In the genomic region with DNA sequence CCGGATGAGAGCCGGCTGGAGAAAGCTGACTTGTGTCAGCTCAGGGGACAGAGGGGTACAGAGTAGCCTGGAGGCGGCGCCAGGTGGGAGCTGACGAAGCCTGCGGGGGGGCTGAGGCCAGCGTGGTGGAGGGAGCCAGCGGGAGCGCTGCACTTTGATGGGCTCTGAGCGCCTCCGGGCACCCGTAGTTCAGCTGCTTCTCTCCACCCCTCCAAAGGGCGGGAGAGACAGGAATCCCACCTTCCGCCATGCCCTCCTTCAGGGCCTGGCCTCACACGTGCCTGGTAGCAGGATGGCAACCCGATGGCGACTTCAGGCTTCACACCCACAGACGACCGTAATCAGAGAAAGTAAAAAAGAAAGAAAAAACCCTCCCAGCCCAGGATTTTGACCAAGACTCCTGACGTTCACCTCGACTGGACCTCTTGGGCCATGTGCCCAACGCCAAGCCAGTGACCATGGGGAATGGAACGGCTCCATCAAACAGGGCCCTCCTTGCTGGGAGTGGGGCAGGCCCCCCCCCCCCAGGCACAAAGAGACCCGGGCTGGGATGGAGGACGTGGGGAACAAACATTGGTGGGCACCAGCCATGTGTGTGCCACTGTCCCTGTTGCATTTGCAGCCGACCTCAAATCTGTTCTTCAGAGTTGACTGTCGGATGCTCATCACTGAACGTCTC, we compare ENCODE assay signal across 18 cellular contexts.
DNase-seq lines count a peak whose midpoint lies in the region; TF ChIP-seq lines count a peak whose summit lies in the region.
"Had no signal": no experiment of that assay in that cellular context is flagged by ENCODE, and none has a peak within 500 bp of the region (broad histone marks: within the 10 kb centered on the region; RNA-seq: fewer than 3 reads in every experiment).

No MANE protein-coding gene starts in this region.

- CTCF ChIA-PET in PC-9 (lab: Charles Lee) = no interaction called here

- POLR2A ChIA-PET in PC-9 (lab: Charles Lee; ENCODE audit: unreplicated experiment) = no interaction called here

- no peaks in the 10 kb centered on the region for H3K36me3 ChIP-seq in BLaER1 treated with 17β-estradiol and CSF1 and Interleukin-3, amounts not matched to agents 10 nM and 100 nM
- H3K36me3 ChIP-seq in PC-9 (ENCODE audit: low read depth) = no peaks in the 10 kb centered on the region
- no peaks in the 10 kb centered on the region for H3K36me3 ChIP-seq in sigmoid colon
- no peaks in the 10 kb centered on the region for H3K36me3 ChIP-seq in MG63
- H3K36me3 ChIP-seq: Peyer's patch had no signal

- no peak overlapping the region for H3K9ac ChIP-seq in BLaER1 treated with 17β-estradiol and CSF1 and Interleukin-3, amounts not matched to agents 10 nM and 100 nM

- no peak overlapping the region for H3K27ac ChIP-seq in BLaER1 treated with 17β-estradiol and CSF1 and Interleukin-3, amounts not matched to agents 10 nM and 100 nM
- H3K27ac ChIP-seq in PC-9 = no peak overlapping the region
- H3K27ac ChIP-seq in sigmoid colon = no peak overlapping the region
- H3K27ac ChIP-seq: Peyer's patch had no signal

- WGBS in sigmoid colon, 2 donors = 90 to 91% methylated on average over 28 of the region's 28 CpGs

- intact Hi-C loops in PC-9 (cut with micrococcal nuclease; ENCODE audit: unreplicated experiment) (no loop called here), posterior vena cava (cut with DNase I) (loop anchor here (5.0 to 10.0 kb wide), 4 partner anchors 59 to 279 kb away; a partner anchor contains a TSS), sigmoid colon (cut with DNase I) (loop anchor here (2.0 kb wide), 1 partner anchor 277 kb away; a partner anchor contains a TSS)

- no peaks in the 10 kb centered on the region for H3K9me2 ChIP-seq in PC-9 (ENCODE audit: insufficient read depth)

- no peak for TF ChIP-seq CTCF in PC-9 (conservative IDR thresholded peaks at IDR 0.05)
- TF ChIP-seq CTCF in sigmoid colon (IDR thresholded peaks at IDR 0.05) = no peak

- no peak for DNase-seq in PC-9
- DNase-seq in iPS-NIHi7 (ENCODE audit: extremely low spot score) = peak; percentile 55
- peak; percentile 76 for DNase-seq in posterior vena cava (ENCODE audit: low spot score)
- DNase-seq in sigmoid colon = no peak
- DNase-seq in MG63 = no peak
- no peak for DNase-seq in mucosa of gallbladder (ENCODE audit: low spot score)
- DNase-seq: C1 segment of cervical spinal cord, DND-41, GDM1, KG1, NCI-H1105, NCI-H1694, NCI-H2107, NCI-H2227 treated with DMSO at 0.1 percent for 48 hours, NCI-H524, Peyer's patch had no signal

- TF ChIP-seq POLR2A in sigmoid colon (IDR thresholded peaks at IDR 0.05) = no peak

- TF ChIP-seq EP300 in sigmoid colon (IDR thresholded peaks at IDR 0.05) = no peak

- no peak overlapping the region for H2AFZ ChIP-seq in PC-9

- H3K4me2 ChIP-seq in BLaER1 treated with 17β-estradiol and CSF1 and Interleukin-3, amounts not matched to agents 10 nM and 100 nM = peak overlapping the region in 7 of 11 experiments; percentile 7 to 82 (median 44); a peak in 9 of 22 replicates
- peak overlapping the region; percentile 39 for H3K4me2 ChIP-seq in PC-9

- H3K79me2 ChIP-seq in PC-9 (ENCODE audit: low read depth) = no peaks in the 10 kb centered on the region

- no peaks in the 10 kb centered on the region for H4K20me1 ChIP-seq in BLaER1 treated with 17β-estradiol and CSF1 and Interleukin-3, amounts not matched to agents 10 nM and 100 nM
- H4K20me1 ChIP-seq in PC-9 (ENCODE audit: insufficient read depth) = no peaks in the 10 kb centered on the region

- H3K4me1 ChIP-seq in BLaER1 treated with 17β-estradiol and CSF1 and Interleukin-3, amounts not matched to agents 10 nM and 100 nM = peaks cover 26 to 96% (median 75%) of the 10 kb centered on the region in 10 experiments
- peaks cover 58% of the 10 kb centered on the region for H3K4me1 ChIP-seq in PC-9 (replicated peaks; ENCODE audit: insufficient read depth)
- H3K4me1 ChIP-seq in sigmoid colon = peaks cover 0 to 19% (median 16%) of the 10 kb centered on the region in 4 donors

- H3K4me3 ChIP-seq in BLaER1 treated with 17β-estradiol and CSF1 and Interleukin-3, amounts not matched to agents 10 nM and 100 nM = no peak overlapping the region
- no peak overlapping the region for H3K4me3 ChIP-seq in PC-9
- no peak overlapping the region for H3K4me3 ChIP-seq in sigmoid colon
- H3K4me3 ChIP-seq in MG63 = no peak overlapping the region
- H3K4me3 ChIP-seq: GM12878, Peyer's patch had no signal

- H3K27me3 ChIP-seq in BLaER1 treated with 17β-estradiol and CSF1 and Interleukin-3, amounts not matched to agents 10 nM and 100 nM = no peaks in the 10 kb centered on the region
- H3K27me3 ChIP-seq in PC-9 (ENCODE audit: insufficient read depth, low read depth) = no peaks in the 10 kb centered on the region
- H3K27me3 ChIP-seq in sigmoid colon = no peaks in the 10 kb centered on the region
- H3K27me3 ChIP-seq in MG63 = no peaks in the 10 kb centered on the region
- H3K27me3 ChIP-seq: Peyer's patch had no signal

- no TSS peak for BruUV-seq in PC-9 (replicated peaks; lab: Mats Ljungman, UMichigan)

- peaks cover 34% of the 10 kb centered on the region for H3F3A ChIP-seq in PC-9 (ENCODE audit: insufficient read depth, low read depth)

- no peaks in the 10 kb centered on the region for H3K9me3 ChIP-seq in BLaER1 treated with 17β-estradiol and CSF1 and Interleukin-3, amounts not matched to agents 10 nM and 100 nM (replicated peaks in 1 of 11)
- no peaks in the 10 kb centered on the region for H3K9me3 ChIP-seq in PC-9 (ENCODE audit: insufficient read depth, low read depth)
- H3K9me3 ChIP-seq in sigmoid colon = no peaks in the 10 kb centered on the region
- no peaks in the 10 kb centered on the region for H3K9me3 ChIP-seq in MG63
- H3K9me3 ChIP-seq: Peyer's patch had no signal

Comparison
In these comparisons a context has a peak if more than half of its experiments do, and no peak if none do; other contexts are left out.
1. DNase-seq: peak in iPS-NIHi7 (single experiment) and posterior vena cava (single experiment); none in PC-9 (0 of 2), sigmoid colon (single experiment), MG63 (single experiment) and mucosa of gallbladder (single experiment).